In genomic region chr12:130663510-130663909, GRCh38 we compare ENCODE assay signal across 29 cellular contexts. TPM values are rescaled to one million over a fixed set of nuclear protein-coding genes. Genes with fewer than 3 reads are reported as not detected.
"Had no signal": no experiment of that assay in that cellular context is flagged by ENCODE, and none has a peak within 500 bp of the region (broad histone marks: within the 10 kb centered on the region; RNA-seq: fewer than 3 reads in every experiment).

No MANE protein-coding gene starts in this region.

- H3K4me3 Mint-ChIP-seq: activated CD8-positive, alpha-beta T cell treated with anti-CD3 and anti-CD28 coated beads, Interleukin-2, amount 10 ng/mL, durations not matched to agents 7 days and 5 days; activated naive CD4-positive, alpha-beta T cell treated with anti-CD3 and anti-CD28 coated beads for 36 hours; activated naive CD8-positive, alpha-beta T cell; T-cell had no signal

- H3K36me3 ChIP-seq: brain microvascular endothelial cell, WERI-Rb-1 had no signal

- ATAC-seq: activated CD8-positive, alpha-beta T cell treated with anti-CD3 and anti-CD28 coated beads, Interleukin-2, amount 10 ng/mL, durations not matched to agents 7 days and 5 days; Panc1; Right ventricle myocardium inferior; T-cell had no signal

- H3K4me3 ChIP-seq: SK-N-MC had no signal

- FAIRE-seq: colon had no signal

- H3K36me3 Mint-ChIP-seq: activated naive CD8-positive, alpha-beta T cell; T-cell had no signal

- H3K4me1 Mint-ChIP-seq: T-cell had no signal

- DNase-seq: activated CD4-positive, alpha-beta T cell treated with anti-CD3 and anti-CD28 coated beads for 48 hours; activated CD4-positive, alpha-beta T cell treated with anti-CD3 and anti-CD28 coated beads, Interleukin-2, amount 50 U/mL, for 4 hours; activated CD8-positive, alpha-beta memory T cell treated with anti-CD3 and anti-CD28 coated beads, Interleukin-2, amount 50 U/mL, for 48 hours; activated CD8-positive, alpha-beta T cell treated with anti-CD3 and anti-CD28 coated beads, Interleukin-2, amount 10 ng/mL, durations not matched to agents 7 days and 5 days; activated effector memory CD4-positive, alpha-beta T cell treated with Interleukin-2 at 50 U/mL for 16 hours; activated naive CD4-positive, alpha-beta T cell treated with anti-CD3 and anti-CD28 coated beads for 36 hours; activated T-cell treated with anti-CD3 and anti-CD28 coated beads, Interleukin-2, amount 50 U/mL, for 1 hour; amygdala; brain microvascular endothelial cell; cerebellar nuclear complex; Karpas-422; MM.1S; NCI-H1105 treated with DMSO at 0.1 percent for 48 hours; NCI-H1436 treated with DMSO at 0.1 percent for 48 hours; NCI-H187; NCI-H2081; NCI-H2227 treated with DMSO at 0.1 percent for 48 hours; NCI-H69; NK-92 treated with Interleukin-12 subunit alpha and Interleukin-12 subunit beta, amount 100 ng/mL, for 24 hours; OCI-M1; RPMI8226; T-cell; WERI-Rb-1 had no signal

- H3K27ac Mint-ChIP-seq: activated CD8-positive, alpha-beta T cell treated with anti-CD3 and anti-CD28 coated beads, Interleukin-2, amount 10 ng/mL, durations not matched to agents 7 days and 5 days; activated naive CD4-positive, alpha-beta T cell treated with anti-CD3 and anti-CD28 coated beads for 36 hours; activated naive CD8-positive, alpha-beta T cell; T-cell had no signal

- H3K27me3 ChIP-seq: brain microvascular endothelial cell had no signal

- H3K27ac ChIP-seq: brain microvascular endothelial cell, SK-N-MC, WERI-Rb-1 had no signal

RNA-seq across cellular contexts. Expression of gene RIMBP2, which starts 52.6 kb away (rescaled TPM):
- total RNA-seq: activated CD8-positive, alpha-beta T cell treated with anti-CD3 and anti-CD28 coated beads, Interleukin-2, amount 10 ng/mL, durations not matched to agents 7 days and 5 days; activated naive CD4-positive, alpha-beta T cell treated with anti-CD3 and anti-CD28 coated beads for 36 hours; cardiac septum; Right ventricle myocardium inferior had no signal
